Comparison of ENCODE assay signal across 12 cellular contexts in the genomic region with DNA sequence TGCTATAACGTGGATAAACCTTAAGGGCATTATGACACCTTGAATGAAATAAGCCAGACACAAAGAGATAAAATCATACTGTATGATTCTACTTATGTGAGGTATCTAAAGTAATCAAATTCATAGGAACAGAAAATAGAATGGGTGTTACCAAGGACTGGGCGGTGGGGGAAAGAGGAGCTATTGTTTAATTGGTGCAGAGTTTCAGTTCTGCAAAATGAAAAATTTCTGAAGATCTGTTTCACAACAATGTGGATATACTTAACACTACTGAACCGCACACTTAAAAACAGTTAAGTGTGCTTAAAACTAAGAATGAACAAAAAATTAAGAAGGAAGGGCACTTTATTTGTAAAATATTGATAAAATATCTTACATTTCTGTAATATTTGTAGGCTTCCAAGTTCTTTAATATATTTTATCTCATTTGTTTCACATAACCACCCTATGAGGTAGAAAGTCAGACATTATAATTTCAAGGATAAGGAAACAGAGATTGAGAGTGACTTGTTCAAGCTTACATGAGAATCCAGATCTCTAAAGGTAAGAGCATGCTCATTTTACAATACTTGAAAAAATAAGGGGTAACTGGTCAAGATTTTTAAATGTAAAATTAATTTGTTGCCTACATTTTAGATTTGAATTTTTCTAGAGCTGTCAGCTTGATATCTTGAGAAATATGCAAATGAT.
DNase-seq lines count a peak whose midpoint lies in the region; ATAC-seq lines count a peak whose summit lies in the region.
"Had no signal": no experiment of that assay in that cellular context is flagged by ENCODE, and none has a peak within 500 bp of the region (broad histone marks: within the 10 kb centered on the region; RNA-seq: fewer than 3 reads in every experiment).

No MANE protein-coding gene starts in this region.

- DNase-seq in memory B cell (ENCODE audit: low spot score in 2 of 2) (peak in 1 of 2 donors; percentile 35), GM19240 (ENCODE audit: insufficient read length, low spot score) (no peak), GDM1 (lab: John Stamatoyannopoulos, UW) (no peak)
- no peak for DNase-seq in effector CD8-positive, alpha-beta T cell (lab: John Stamatoyannopoulos, UW)
- no peak for DNase-seq in activated CD4-positive, CD25-positive, alpha-beta regulatory T cell treated with anti-CD3 and anti-CD28 coated beads, Interleukin-2, amount 50 U/mL, for 72 hours
- DNase-seq: activated T-cell treated with anti-CD3 and anti-CD28 coated beads, Interleukin-2, amount 50 U/mL, for 4 hours; heart left ventricle; NCI-H2171; T-helper 2 cell had no signal

- ATAC-seq in GM19025 (IDR thresholded peaks at IDR 0.05; ENCODE audit: low read depth, unreplicated experiment), result peak; percentile 87
- peak; percentile 94 for ATAC-seq in HG02642 (IDR thresholded peaks at IDR 0.05; ENCODE audit: poor library complexity, unreplicated experiment)
- ATAC-seq in HG03521 (IDR thresholded peaks at IDR 0.05; ENCODE audit: unreplicated experiment), result peak; percentile 93
- ATAC-seq in memory B cell (ENCODE audit: low read depth), result peak; percentile 98
- ATAC-seq: activated T-cell treated with anti-CD3 and anti-CD28 coated beads, Interleukin-2, amount 50 U/mL, for 4 hours; heart left ventricle had no signal

- peak overlapping the region; percentile 64 for H3K4me3 Mint-ChIP-seq in memory B cell
- H3K4me3 Mint-ChIP-seq: activated T-cell treated with anti-CD3 and anti-CD28 coated beads, Interleukin-2, amount 50 U/mL, for 4 hours had no signal

- H3K4me1 Mint-ChIP-seq in memory B cell, result peaks cover 18% of the 10 kb centered on the region

- H3K27me3 Mint-ChIP-seq in memory B cell, result no peaks in the 10 kb centered on the region

- no peaks in the 10 kb centered on the region for H3K9me3 Mint-ChIP-seq in memory B cell
- H3K9me3 Mint-ChIP-seq: activated T-cell treated with anti-CD3 and anti-CD28 coated beads, Interleukin-2, amount 50 U/mL, for 4 hours had no signal

- peak overlapping the region; percentile 61 for H3K27ac Mint-ChIP-seq in memory B cell

- peaks cover 20% of the 10 kb centered on the region for H3K36me3 Mint-ChIP-seq in memory B cell
